ENCODE assay signal across 6 cellular contexts in the genomic region with DNA sequence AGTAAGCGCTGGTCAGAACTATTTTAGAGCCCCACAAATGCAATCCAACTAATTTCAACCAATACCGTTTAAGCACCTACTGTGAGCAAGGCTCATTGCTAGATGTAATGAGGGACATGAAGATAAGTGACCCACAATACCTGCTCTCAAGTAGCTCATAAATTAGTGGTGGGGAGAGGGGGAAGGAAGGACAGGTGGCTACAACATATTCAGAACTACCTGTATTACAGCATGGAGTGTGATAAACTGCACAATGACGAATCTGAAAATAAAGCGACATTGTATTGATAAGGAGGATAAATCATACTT.
"Had no signal": no experiment of that assay in that cellular context is flagged by ENCODE, and none has a peak within 500 bp of the region (broad histone marks: within the 10 kb centered on the region; RNA-seq: fewer than 3 reads in every experiment).

No MANE protein-coding gene starts in this region.

- H3K9me3 Mint-ChIP-seq: activated CD4-positive, alpha-beta memory T cell treated with anti-CD3 and anti-CD28 coated beads for 36 hours; activated naive CD8-positive, alpha-beta T cell treated with anti-CD3 and anti-CD28 coated beads for 36 hours; activated T-cell treated with anti-CD3 and anti-CD28 coated beads, Interleukin-2, amount 50 U/mL, for 4 hours; naive thymus-derived CD4-positive, alpha-beta T cell had no signal

- H3K4me3 Mint-ChIP-seq: activated CD4-positive, alpha-beta memory T cell treated with anti-CD3 and anti-CD28 coated beads for 36 hours; activated naive CD8-positive, alpha-beta T cell treated with anti-CD3 and anti-CD28 coated beads for 36 hours; activated T-cell treated with anti-CD3 and anti-CD28 coated beads, Interleukin-2, amount 50 U/mL, for 4 hours; naive thymus-derived CD4-positive, alpha-beta T cell had no signal

- ATAC-seq: activated T-cell treated with anti-CD3 and anti-CD28 coated beads, Interleukin-2, amount 50 U/mL, for 4 hours; naive thymus-derived CD4-positive, alpha-beta T cell had no signal

- H3K4me1 Mint-ChIP-seq: activated naive CD8-positive, alpha-beta T cell treated with anti-CD3 and anti-CD28 coated beads for 36 hours; naive thymus-derived CD4-positive, alpha-beta T cell had no signal

- DNase-seq: activated CD4-positive, alpha-beta memory T cell treated with anti-CD3 and anti-CD28 coated beads for 36 hours; activated CD4-positive, alpha-beta T cell treated with anti-CD3 and anti-CD28 coated beads for 1 hour; activated gamma-delta T cell; activated naive CD8-positive, alpha-beta T cell treated with anti-CD3 and anti-CD28 coated beads for 36 hours; activated T-cell treated with anti-CD3 and anti-CD28 coated beads, Interleukin-2, amount 50 U/mL, for 4 hours; naive thymus-derived CD4-positive, alpha-beta T cell had no signal

- H3K27me3 Mint-ChIP-seq: activated CD4-positive, alpha-beta memory T cell treated with anti-CD3 and anti-CD28 coated beads for 36 hours; activated naive CD8-positive, alpha-beta T cell treated with anti-CD3 and anti-CD28 coated beads for 36 hours; naive thymus-derived CD4-positive, alpha-beta T cell had no signal

- H3K36me3 Mint-ChIP-seq: activated CD4-positive, alpha-beta memory T cell treated with anti-CD3 and anti-CD28 coated beads for 36 hours; activated naive CD8-positive, alpha-beta T cell treated with anti-CD3 and anti-CD28 coated beads for 36 hours; naive thymus-derived CD4-positive, alpha-beta T cell had no signal

- H3K27ac Mint-ChIP-seq: activated CD4-positive, alpha-beta memory T cell treated with anti-CD3 and anti-CD28 coated beads for 36 hours; activated naive CD8-positive, alpha-beta T cell treated with anti-CD3 and anti-CD28 coated beads for 36 hours; naive thymus-derived CD4-positive, alpha-beta T cell had no signal
